ENCODE assay signal across 34 cellular contexts in genomic region chr1:245650441-245650840, GRCh38.
"Had no signal": no experiment of that assay in that cellular context is flagged by ENCODE, and none has a peak within 500 bp of the region (broad histone marks: within the 10 kb centered on the region; RNA-seq: fewer than 3 reads in every experiment).

No MANE protein-coding gene starts in this region.

- H3K27me3 Mint-ChIP-seq: activated naive CD8-positive, alpha-beta T cell had no signal

- H3K27ac ChIP-seq: body of pancreas, brain microvascular endothelial cell, breast epithelium, VCaP had no signal

- H3K4me1 ChIP-seq: body of pancreas, breast epithelium had no signal

- H3K27ac Mint-ChIP-seq: activated B cell treated with CpG ODN at 0.5 μM for 24 hours; activated CD4-positive, alpha-beta memory T cell treated with anti-CD3 and anti-CD28 coated beads, Interleukin-2, amount 10 ng/mL, durations not matched to agents 7 days and 5 days; activated CD4-positive, alpha-beta T cell treated with anti-CD3 and anti-CD28 coated beads, Interleukin-2, amount 10 ng/mL, durations not matched to agents 7 days and 5 days; activated CD8-positive, alpha-beta memory T cell treated with anti-CD3 and anti-CD28 coated beads, Interleukin-2, amount 10 ng/mL, durations not matched to agents 7 days and 5 days; activated CD8-positive, alpha-beta T cell treated with anti-CD3 and anti-CD28 coated beads, Interleukin-2, amount 10 ng/mL, durations not matched to agents 7 days and 5 days; activated naive CD4-positive, alpha-beta T cell treated with anti-CD3 and anti-CD28 coated beads, Interleukin-2, amount 10 ng/mL, durations not matched to agents 7 days and 5 days; activated naive CD4-positive, alpha-beta T cell treated with anti-CD3 and anti-CD28 coated beads, Interleukin-2, amount 50 U/mL, for 24 hours; activated naive CD8-positive, alpha-beta T cell; activated naive CD8-positive, alpha-beta T cell treated with anti-CD3 and anti-CD28 coated beads, Interleukin-2, amount 10 ng/mL, durations not matched to agents 7 days and 5 days; activated naive CD8-positive, alpha-beta T cell treated with anti-CD3 and anti-CD28 coated beads, Interleukin-2, amount 50 U/mL, for 24 hours; activated T-cell treated with anti-CD3 and anti-CD28 coated beads, Interleukin-2, amount 50 U/mL, for 24 hours; activated T-helper 2 cell treated with anti-CD3 and anti-CD28 coated beads, Interferon-gamma antibody, Interleukin-2, Interleukin-4, amounts not matched to agents 10 μg/mL and 5 μg/mL and 100 μg/mL, durations not matched to agents 14 hours and 24 hours and 36 hours; T-helper 1 cell treated with Interleukin-12 subunit alpha and Interleukin-12 subunit beta and Interleukin-4 antibody, amounts not matched to agents 30 μg/mL and 1 μg/mL, for 36 hours; T-helper 2 cell treated with Interferon-gamma antibody and Interleukin-4, amounts not matched to agents 5 μg/mL and 100 μg/mL, for 36 hours had no signal

- H3K4me1 Mint-ChIP-seq: activated CD4-positive, alpha-beta memory T cell treated with anti-CD3 and anti-CD28 coated beads, Interleukin-2, amount 10 ng/mL, durations not matched to agents 7 days and 5 days; activated CD8-positive, alpha-beta memory T cell treated with anti-CD3 and anti-CD28 coated beads, Interleukin-2, amount 10 ng/mL, durations not matched to agents 7 days and 5 days; activated naive CD4-positive, alpha-beta T cell treated with anti-CD3 and anti-CD28 coated beads, Interleukin-2, amount 10 ng/mL, durations not matched to agents 7 days and 5 days; activated naive CD4-positive, alpha-beta T cell treated with anti-CD3 and anti-CD28 coated beads, Interleukin-2, amount 50 U/mL, for 24 hours; activated naive CD8-positive, alpha-beta T cell treated with anti-CD3 and anti-CD28 coated beads, Interleukin-2, amount 10 ng/mL, durations not matched to agents 7 days and 5 days; activated naive CD8-positive, alpha-beta T cell treated with anti-CD3 and anti-CD28 coated beads, Interleukin-2, amount 50 U/mL, for 24 hours; central memory CD8-positive, alpha-beta T cell had no signal

- H3K27me3 ChIP-seq: body of pancreas, brain microvascular endothelial cell, breast epithelium had no signal

- ATAC-seq: activated CD8-positive, alpha-beta memory T cell treated with anti-CD3 and anti-CD28 coated beads, Interleukin-2, amount 10 ng/mL, durations not matched to agents 7 days and 5 days; activated CD8-positive, alpha-beta T cell treated with anti-CD3 and anti-CD28 coated beads, Interleukin-2, amount 10 ng/mL, durations not matched to agents 7 days and 5 days; activated naive CD8-positive, alpha-beta T cell treated with anti-CD3 and anti-CD28 coated beads, Interleukin-2, amount 50 U/mL, for 24 hours; body of pancreas had no signal

- H3K9me3 Mint-ChIP-seq: activated B cell treated with CpG ODN at 0.5 μM for 24 hours; activated CD4-positive, alpha-beta memory T cell treated with anti-CD3 and anti-CD28 coated beads, Interleukin-2, amount 10 ng/mL, durations not matched to agents 7 days and 5 days; activated naive CD4-positive, alpha-beta T cell treated with anti-CD3 and anti-CD28 coated beads, Interleukin-2, amount 10 ng/mL, durations not matched to agents 7 days and 5 days; activated naive CD4-positive, alpha-beta T cell treated with anti-CD3 and anti-CD28 coated beads, Interleukin-2, amount 50 U/mL, for 24 hours; activated naive CD8-positive, alpha-beta T cell treated with anti-CD3 and anti-CD28 coated beads, Interleukin-2, amount 10 ng/mL, durations not matched to agents 7 days and 5 days; activated naive CD8-positive, alpha-beta T cell treated with anti-CD3 and anti-CD28 coated beads, Interleukin-2, amount 50 U/mL, for 24 hours; activated T-cell treated with anti-CD3 and anti-CD28 coated beads, Interleukin-2, amount 50 U/mL, for 24 hours; activated T-helper 2 cell treated with anti-CD3 and anti-CD28 coated beads, Interferon-gamma antibody, Interleukin-2, Interleukin-4, amounts not matched to agents 10 μg/mL and 5 μg/mL and 100 μg/mL, durations not matched to agents 14 hours and 24 hours and 36 hours; T-helper 1 cell treated with Interleukin-12 subunit alpha and Interleukin-12 subunit beta and Interleukin-4 antibody, amounts not matched to agents 30 μg/mL and 1 μg/mL, for 36 hours; T-helper 2 cell treated with Interferon-gamma antibody and Interleukin-4, amounts not matched to agents 5 μg/mL and 100 μg/mL, for 36 hours had no signal

- H3K36me3 Mint-ChIP-seq: activated CD8-positive, alpha-beta memory T cell treated with anti-CD3 and anti-CD28 coated beads, Interleukin-2, amount 10 ng/mL, durations not matched to agents 7 days and 5 days; activated naive CD4-positive, alpha-beta T cell treated with anti-CD3 and anti-CD28 coated beads, Interleukin-2, amount 10 ng/mL, durations not matched to agents 7 days and 5 days; activated naive CD4-positive, alpha-beta T cell treated with anti-CD3 and anti-CD28 coated beads, Interleukin-2, amount 50 U/mL, for 24 hours; activated naive CD8-positive, alpha-beta T cell; activated naive CD8-positive, alpha-beta T cell treated with anti-CD3 and anti-CD28 coated beads, Interleukin-2, amount 10 ng/mL, durations not matched to agents 7 days and 5 days had no signal

- H3K9me3 ChIP-seq: body of pancreas, breast epithelium had no signal

- DNase-seq: activated B cell treated with CpG ODN at 0.5 μM for 24 hours; activated CD4-positive, alpha-beta memory T cell treated with anti-CD3 and anti-CD28 coated beads, Interleukin-2, amount 10 ng/mL, durations not matched to agents 7 days and 5 days; activated CD4-positive, alpha-beta T cell treated with anti-CD3 and anti-CD28 coated beads for 48 hours; activated CD4-positive, alpha-beta T cell treated with anti-CD3 and anti-CD28 coated beads, Interleukin-2, amount 10 ng/mL, durations not matched to agents 7 days and 5 days; activated CD4-positive, alpha-beta T cell treated with anti-CD3 and anti-CD28 coated beads, Interleukin-2, amount 50 U/mL, for 48 hours; activated CD4-positive, CD25-positive, alpha-beta regulatory T cell treated with anti-CD3 and anti-CD28 coated beads, Interleukin-2, amount 50 U/mL, for 72 hours; activated CD8-positive, alpha-beta memory T cell treated with anti-CD3 and anti-CD28 coated beads for 24 hours; activated CD8-positive, alpha-beta memory T cell treated with anti-CD3 and anti-CD28 coated beads, Interleukin-2, amount 10 ng/mL, durations not matched to agents 7 days and 5 days; activated CD8-positive, alpha-beta memory T cell treated with anti-CD3 and anti-CD28 coated beads, Interleukin-2, amount 50 U/mL, for 48 hours; activated CD8-positive, alpha-beta T cell treated with anti-CD3 and anti-CD28 coated beads, Interleukin-2, amount 10 ng/mL, durations not matched to agents 7 days and 5 days; activated effector memory CD4-positive, alpha-beta T cell treated with Interleukin-2 at 50 U/mL for 16 hours; activated gamma-delta T cell; activated naive CD4-positive, alpha-beta T cell treated with anti-CD3 and anti-CD28 coated beads, Interleukin-2, amount 10 ng/mL, durations not matched to agents 7 days and 5 days; activated naive CD4-positive, alpha-beta T cell treated with Interleukin-2 at 50 U/mL for 16 hours; activated naive CD8-positive, alpha-beta T cell treated with anti-CD3 and anti-CD28 coated beads, Interleukin-2, amount 10 ng/mL, durations not matched to agents 7 days and 5 days; activated naive CD8-positive, alpha-beta T cell treated with anti-CD3 and anti-CD28 coated beads, Interleukin-2, amount 50 U/mL, for 24 hours; activated T-cell treated with anti-CD3 and anti-CD28 coated beads, Interleukin-2, amount 50 U/mL, for 24 hours; activated T-cell treated with anti-CD3 and anti-CD28 coated beads, Interleukin-2, amount 50 U/mL, for 48 hours; amygdala; aorta; body of pancreas; brain microvascular endothelial cell; cerebellar nuclear complex; T-helper 1 cell; T-helper 2 cell; T-helper 9 cell had no signal

- H3K36me3 ChIP-seq: brain microvascular endothelial cell, breast epithelium had no signal

- H3K4me3 Mint-ChIP-seq: activated B cell treated with CpG ODN at 0.5 μM for 24 hours; activated CD4-positive, alpha-beta memory T cell treated with anti-CD3 and anti-CD28 coated beads, Interleukin-2, amount 10 ng/mL, durations not matched to agents 7 days and 5 days; activated CD4-positive, alpha-beta T cell treated with anti-CD3 and anti-CD28 coated beads, Interleukin-2, amount 10 ng/mL, durations not matched to agents 7 days and 5 days; activated CD8-positive, alpha-beta memory T cell treated with anti-CD3 and anti-CD28 coated beads, Interleukin-2, amount 10 ng/mL, durations not matched to agents 7 days and 5 days; activated CD8-positive, alpha-beta T cell treated with anti-CD3 and anti-CD28 coated beads, Interleukin-2, amount 10 ng/mL, durations not matched to agents 7 days and 5 days; activated naive CD4-positive, alpha-beta T cell treated with anti-CD3 and anti-CD28 coated beads, Interleukin-2, amount 10 ng/mL, durations not matched to agents 7 days and 5 days; activated naive CD4-positive, alpha-beta T cell treated with anti-CD3 and anti-CD28 coated beads, Interleukin-2, amount 50 U/mL, for 24 hours; activated naive CD8-positive, alpha-beta T cell; activated naive CD8-positive, alpha-beta T cell treated with anti-CD3 and anti-CD28 coated beads, Interleukin-2, amount 10 ng/mL, durations not matched to agents 7 days and 5 days; activated naive CD8-positive, alpha-beta T cell treated with anti-CD3 and anti-CD28 coated beads, Interleukin-2, amount 50 U/mL, for 24 hours; activated T-cell treated with anti-CD3 and anti-CD28 coated beads, Interleukin-2, amount 50 U/mL, for 24 hours; central memory CD8-positive, alpha-beta T cell; T-helper 1 cell treated with Interleukin-12 subunit alpha and Interleukin-12 subunit beta and Interleukin-4 antibody, amounts not matched to agents 30 μg/mL and 1 μg/mL, for 36 hours; T-helper 2 cell treated with Interferon-gamma antibody and Interleukin-4, amounts not matched to agents 5 μg/mL and 100 μg/mL, for 36 hours had no signal

- H3K4me3 ChIP-seq: body of pancreas, breast epithelium had no signal
